Comparison of ENCODE assay signal across 22 cellular contexts in genomic region chr6:7770601-7771000, GRCh38. TPM values are rescaled to one million over a fixed set of nuclear protein-coding genes. Genes with fewer than 3 reads are reported as not detected.
"Had no signal": no experiment of that assay in that cellular context is flagged by ENCODE, and none has a peak within 500 bp of the region (broad histone marks: within the 10 kb centered on the region; RNA-seq: fewer than 3 reads in every experiment).

No MANE protein-coding gene starts in this region.

- H3K27ac ChIP-seq: esophagus muscularis mucosa, heart right ventricle, sigmoid colon, uterus had no signal

- H3K36me3 ChIP-seq: esophagus muscularis mucosa, heart right ventricle, sigmoid colon, uterus had no signal

- H3K4me3 ChIP-seq: esophagus muscularis mucosa, heart right ventricle, sigmoid colon, uterus had no signal

- H3K9me3 ChIP-seq: esophagus muscularis mucosa, sigmoid colon, uterus had no signal

- DNase-seq: activated CD4-positive, alpha-beta T cell treated with anti-CD3 and anti-CD28 coated beads for 4 hours; activated CD4-positive, alpha-beta T cell treated with anti-CD3 and anti-CD28 coated beads, Interleukin-2, amount 50 U/mL, for 4 hours; activated CD4-positive, CD25-positive, alpha-beta regulatory T cell; activated CD8-positive, alpha-beta memory T cell treated with anti-CD3 and anti-CD28 coated beads for 24 hours; activated effector memory CD4-positive, alpha-beta T cell treated with Interleukin-2 at 50 U/mL for 16 hours; activated naive CD4-positive, alpha-beta T cell treated with anti-CD3 and anti-CD28 coated beads, Interleukin-2, amount 10 ng/mL, durations not matched to agents 7 days and 5 days; amygdala; endodermal cell; heart right ventricle; left cardiac atrium; left ventricle myocardium superior; sigmoid colon; small intestine; stimulated activated CD4-positive, alpha-beta T cell treated with anti-CD3 and anti-CD28 coated beads, Interleukin-4, amount 100 ng/mL, for 4 hours; stimulated activated CD8-positive, alpha-beta memory T cell treated with anti-CD3 and anti-CD28 coated beads, Interleukin-4, amount 100 ng/mL, for 48 hours; stimulated activated naive CD8-positive, alpha-beta T cell treated with anti-CD3 and anti-CD28 coated beads, Interleukin-15, amount 100 ng/mL, for 72 hours; substantia nigra; uterus had no signal

- ATAC-seq: heart right ventricle; left cardiac atrium; left ventricle myocardium superior; stimulated activated memory B cell treated with anti-CD40 and anti-IgM and Interleukin-4, amounts not matched to agents 10 μg/mL and 1 μg/mL and 100 μg/mL, for 72 hours; stimulated activated naive CD8-positive, alpha-beta T cell treated with anti-CD3 and anti-CD28 coated beads, Interleukin-15, amount 100 ng/mL, for 72 hours had no signal

- H3K27me3 ChIP-seq: sigmoid colon, uterus had no signal

- H3K4me1 ChIP-seq: esophagus muscularis mucosa, heart right ventricle, sigmoid colon, uterus had no signal

RNA-seq across cellular contexts. Expression of gene BMP6, which starts 44.7 kb away (rescaled TPM):
- total RNA-seq: osteocyte; T-helper 2 cell treated with Interferon-gamma antibody and Interleukin-4, amounts not matched to agents 100 ng/mL and 5 ng/mL, for 36 hours had no signal
